ENCODE assay signal across 11 cellular contexts in genomic region chr5:83632874-83633273, GRCh38.
A peak's percentile ranks its signal among the peaks of the same experiment; 100 is the strongest.
DNase-seq lines count a peak whose midpoint lies in the region; ATAC-seq, FAIRE-seq and TF ChIP-seq lines count a peak whose summit lies in the region.
"Had no signal": no experiment of that assay in that cellular context is flagged by ENCODE, and none has a peak within 500 bp of the region (broad histone marks: within the 10 kb centered on the region; RNA-seq: fewer than 3 reads in every experiment).

No MANE protein-coding gene starts in this region.

- H3K27me3 ChIP-seq in bronchial epithelial cell (ENCODE audit: control insufficient read depth, insufficient read depth, low read length), result no peaks in the 10 kb centered on the region
- H3K27me3 ChIP-seq: testis had no signal

- no peaks in the 10 kb centered on the region for H3K36me3 ChIP-seq in bronchial epithelial cell (ENCODE audit: control insufficient read depth, insufficient read depth, low read length)

- FAIRE-seq in bronchial epithelial cell (lab: Jason Lieb, UNC), result no peak

- peak; percentile 65 for DNase-seq in AG08396 (ENCODE audit: low spot score)
- peak; percentile 20 for DNase-seq in LoVo (ENCODE audit: low spot score)
- DNase-seq in bronchial epithelial cell (ENCODE audit: low read depth), result peak; percentile 82
- DNase-seq in kidney glomerular epithelial cell (lab: John Stamatoyannopoulos, UW), result peak; percentile 10
- DNase-seq in amygdala (lab: John Stamatoyannopoulos, UW), result no peak
- no peak for DNase-seq in iPS-NIHi11 (ENCODE audit: low spot score)
- no peak for DNase-seq in SHP77 treated with DMSO at 0.1 percent for 48 hours (lab: John Stamatoyannopoulos, UW)
- DNase-seq: aorta, RPMI8226, testis had no signal

- H3K4me3 ChIP-seq in bronchial epithelial cell (ENCODE audit: low read depth, low read length), result no peak overlapping the region
- H3K4me3 ChIP-seq: testis had no signal

- ATAC-seq in GM18520 (IDR thresholded peaks at IDR 0.05; ENCODE audit: unreplicated experiment), result no peak

- no peak for TF ChIP-seq CTCF in bronchial epithelial cell (IDR thresholded peaks at IDR 0.05; ENCODE audit: insufficient read depth, low read length, severe bottlenecking)

Comparison
In these comparisons a context has a peak if more than half of its experiments do, and no peak if none do; other contexts are left out.
1. DNase-seq: peak in AG08396 (single experiment), LoVo (single experiment), bronchial epithelial cell (single experiment) and kidney glomerular epithelial cell (single experiment); none in amygdala (0 of 56), iPS-NIHi11 (single experiment) and SHP77 treated with DMSO at 0.1 percent for 48 hours (single experiment).